ENCODE assay signal across 21 cellular contexts in the genomic region with DNA sequence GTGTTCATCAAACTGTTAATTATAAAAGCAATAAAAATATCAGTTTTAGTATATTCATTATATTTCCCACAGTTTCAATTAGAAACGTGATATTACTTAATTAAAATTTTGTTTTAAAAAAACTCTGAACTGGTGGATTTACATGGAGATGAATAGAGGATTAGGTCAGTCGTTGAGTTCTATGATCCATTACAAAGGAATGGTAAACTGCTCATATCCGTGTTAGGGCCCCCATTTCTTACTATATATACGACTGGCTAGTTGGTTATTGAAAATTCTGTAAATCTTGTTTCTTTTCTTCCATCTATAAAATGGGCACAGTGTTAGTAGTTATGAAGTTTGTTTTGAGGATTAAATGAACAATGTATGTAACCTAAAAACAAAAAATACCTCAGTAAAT.
"Had no signal": no experiment of that assay in that cellular context is flagged by ENCODE, and none has a peak within 500 bp of the region (broad histone marks: within the 10 kb centered on the region; RNA-seq: fewer than 3 reads in every experiment).

No MANE protein-coding gene starts in this region.

- H3K27me3 ChIP-seq: ovary, right lobe of liver, upper lobe of right lung had no signal

- H3K27ac ChIP-seq: coronary artery, ovary, right lobe of liver, thoracic aorta, upper lobe of right lung had no signal

- H3K4me3 ChIP-seq: coronary artery, mucosa of descending colon, ovary, right lobe of liver, thoracic aorta, upper lobe of right lung had no signal

- FAIRE-seq: endometrium, TTC549 had no signal

- DNase-seq: activated B cell treated with CpG ODN at 0.5 μM for 24 hours; activated CD4-positive, alpha-beta memory T cell treated with anti-CD3 and anti-CD28 coated beads for 36 hours; activated CD4-positive, alpha-beta T cell treated with anti-CD3 and anti-CD28 coated beads for 4 hours; activated naive CD4-positive, alpha-beta T cell; activated naive CD8-positive, alpha-beta T cell treated with anti-CD3 and anti-CD28 coated beads for 36 hours; activated T-cell treated with anti-CD3 and anti-CD28 coated beads, Interleukin-2, amount 50 U/mL, for 1 hour; amniotic stem cell; erythroblast; foreskin melanocyte; kidney glomerular epithelial cell; left ventricle myocardium superior; mucosa of descending colon; naive B cell; ovary; right lobe of liver; stimulated activated CD4-positive, alpha-beta T cell treated with anti-CD3 and anti-CD28 coated beads, Interleukin-4, amount 100 ng/mL, for 24 hours; upper lobe of right lung had no signal

- H3K9me3 ChIP-seq: mucosa of descending colon, ovary, right lobe of liver, thoracic aorta, upper lobe of right lung had no signal

- H3K36me3 ChIP-seq: ovary, right lobe of liver, thoracic aorta, upper lobe of right lung had no signal
